Comparison of ENCODE assay signal across 12 cellular contexts in genomic region chr16:89341697-89342694, GRCh38.
DNase-seq lines count a peak whose midpoint lies in the region; TF ChIP-seq lines count a peak whose summit lies in the region.
"Had no signal": no experiment of that assay in that cellular context is flagged by ENCODE, and none has a peak within 500 bp of the region (broad histone marks: within the 10 kb centered on the region; RNA-seq: fewer than 3 reads in every experiment).

No MANE protein-coding gene starts in this region.

- TF ChIP-seq CTCF in type B pancreatic cell (conservative IDR thresholded peaks at IDR 0.05): no peak
- TF ChIP-seq CTCF in tibial artery (IDR thresholded peaks at IDR 0.05): no peak

- peaks cover 0 to 45% (median 24%) of the 10 kb centered on the region in 4 donors for H3K4me1 ChIP-seq in tibial artery

- intact Hi-C loops in activated T-helper 2 cell treated with anti-CD3 and anti-CD28 coated beads, Interferon-gamma antibody, Interleukin-2, Interleukin-4, amounts not matched to agents 10 μg/mL and 5 μg/mL and 100 μg/mL, durations not matched to agents 14 hours and 24 hours and 36 hours (cut with micrococcal nuclease): no loop called here
- intact Hi-C loops in tibial artery (cut with DNase I; ENCODE audit: low total_unique reads): no loop called here

- H3K27me3 ChIP-seq in tibial artery: no peaks in the 10 kb centered on the region
- H3K27me3 ChIP-seq: brain microvascular endothelial cell, transverse colon had no signal

- H3K4me1 Mint-ChIP-seq in activated T-helper 2 cell treated with anti-CD3 and anti-CD28 coated beads, Interferon-gamma antibody, Interleukin-2, Interleukin-4, amounts not matched to agents 10 μg/mL and 5 μg/mL and 100 μg/mL, durations not matched to agents 14 hours and 24 hours and 36 hours (ENCODE audit: low read depth): peaks cover 29% of the 10 kb centered on the region
- H3K4me1 Mint-ChIP-seq in immature natural killer cell (peaks cover 74 to 90% of the 10 kb centered on the region in 2 donors), type B pancreatic cell (ENCODE audit: unreplicated experiment) (peaks cover 60% of the 10 kb centered on the region)

- H3K36me3 Mint-ChIP-seq in activated T-helper 2 cell treated with anti-CD3 and anti-CD28 coated beads, Interferon-gamma antibody, Interleukin-2, Interleukin-4, amounts not matched to agents 10 μg/mL and 5 μg/mL and 100 μg/mL, durations not matched to agents 14 hours and 24 hours and 36 hours (ENCODE audit: low read depth): peaks cover 19% of the 10 kb centered on the region
- H3K36me3 Mint-ChIP-seq in immature natural killer cell: no peaks in the 10 kb centered on the region
- H3K36me3 Mint-ChIP-seq in type B pancreatic cell: peaks cover 12% of the 10 kb centered on the region

- H3K36me3 ChIP-seq in tibial artery: no peaks in the 10 kb centered on the region
- H3K36me3 ChIP-seq: brain microvascular endothelial cell, transverse colon had no signal

- H3K9me3 ChIP-seq in tibial artery: no peaks in the 10 kb centered on the region
- H3K9me3 ChIP-seq: transverse colon had no signal

- H3K4me3 ChIP-seq in tibial artery: no peak overlapping the region
- H3K4me3 ChIP-seq: transverse colon had no signal

- peak; percentile 39 for DNase-seq in activated T-cell treated with anti-CD3 and anti-CD28 coated beads, Interleukin-2, amount 50 U/mL, for 1 hour
- DNase-seq in activated T-cell treated with anti-CD3 and anti-CD28 coated beads, Interleukin-2, amount 50 U/mL, for 48 hours: no peak
- no peak for DNase-seq in activated T-helper 2 cell treated with anti-CD3 and anti-CD28 coated beads, Interferon-gamma antibody, Interleukin-2, Interleukin-4, amounts not matched to agents 10 μg/mL and 5 μg/mL and 100 μg/mL, durations not matched to agents 14 hours and 24 hours and 36 hours (ENCODE audit: low spot score)
- DNase-seq in immature natural killer cell: peak in 2 of 3 donors; percentile 48 to 51
- DNase-seq in type B pancreatic cell (ENCODE audit: extremely low spot score, unreplicated experiment): no peak
- DNase-seq in tibial artery: no peak
- no peak for DNase-seq in amniotic stem cell (lab: John Stamatoyannopoulos, UW)
- DNase-seq in C1 segment of cervical spinal cord (lab: John Stamatoyannopoulos, UW): no peak
- DNase-seq: brain microvascular endothelial cell, NCI-H2081, transverse colon had no signal

- H3K27me3 Mint-ChIP-seq in activated T-helper 2 cell treated with anti-CD3 and anti-CD28 coated beads, Interferon-gamma antibody, Interleukin-2, Interleukin-4, amounts not matched to agents 10 μg/mL and 5 μg/mL and 100 μg/mL, durations not matched to agents 14 hours and 24 hours and 36 hours (ENCODE audit: low read depth): no peaks in the 10 kb centered on the region
- H3K27me3 Mint-ChIP-seq in immature natural killer cell (ENCODE audit: low read depth in 3 of 3): peaks cover 0 to 6% (median 2%) of the 10 kb centered on the region in 3 donors
- H3K27me3 Mint-ChIP-seq in type B pancreatic cell: no peaks in the 10 kb centered on the region

- H3K4me3 Mint-ChIP-seq in activated T-helper 2 cell treated with anti-CD3 and anti-CD28 coated beads, Interferon-gamma antibody, Interleukin-2, Interleukin-4, amounts not matched to agents 10 μg/mL and 5 μg/mL and 100 μg/mL, durations not matched to agents 14 hours and 24 hours and 36 hours (ENCODE audit: low read depth): no peak overlapping the region
- H3K4me3 Mint-ChIP-seq in immature natural killer cell: peak overlapping the region in 4 of 5 donors; percentile 27 to 48 (median 46)
- H3K4me3 Mint-ChIP-seq in type B pancreatic cell: no peak overlapping the region

- no peak overlapping the region for H3K27ac ChIP-seq in tibial artery
- H3K27ac ChIP-seq: brain microvascular endothelial cell, KMS-11, transverse colon had no signal

- H3K27ac Mint-ChIP-seq in activated T-helper 2 cell treated with anti-CD3 and anti-CD28 coated beads, Interferon-gamma antibody, Interleukin-2, Interleukin-4, amounts not matched to agents 10 μg/mL and 5 μg/mL and 100 μg/mL, durations not matched to agents 14 hours and 24 hours and 36 hours: peak overlapping the region; percentile 33
- H3K27ac Mint-ChIP-seq in immature natural killer cell (peak overlapping the region; percentile 59 to 78 (median 66)), type B pancreatic cell (peak overlapping the region; percentile 53)

- no peaks in the 10 kb centered on the region for H3K9me3 Mint-ChIP-seq in activated T-helper 2 cell treated with anti-CD3 and anti-CD28 coated beads, Interferon-gamma antibody, Interleukin-2, Interleukin-4, amounts not matched to agents 10 μg/mL and 5 μg/mL and 100 μg/mL, durations not matched to agents 14 hours and 24 hours and 36 hours
- H3K9me3 Mint-ChIP-seq in immature natural killer cell (no peaks in the 10 kb centered on the region), type B pancreatic cell (no peaks in the 10 kb centered on the region)

Comparison
In these comparisons a context has a peak if more than half of its experiments do, and no peak if none do; other contexts are left out.
1. DNase-seq: peak in activated T-cell treated with anti-CD3 and anti-CD28 coated beads, Interleukin-2, amount 50 U/mL, for 1 hour (single experiment) and immature natural killer cell (2 of 3); none in activated T-cell treated with anti-CD3 and anti-CD28 coated beads, Interleukin-2, amount 50 U/mL, for 48 hours (0 of 2), activated T-helper 2 cell treated with anti-CD3 and anti-CD28 coated beads, Interferon-gamma antibody, Interleukin-2, Interleukin-4, amounts not matched to agents 10 μg/mL and 5 μg/mL and 100 μg/mL, durations not matched to agents 14 hours and 24 hours and 36 hours (single experiment), type B pancreatic cell (single experiment), tibial artery (0 of 2), amniotic stem cell (single experiment) and C1 segment of cervical spinal cord (0 of 14).
2. H3K4me3 Mint-ChIP-seq: peak in immature natural killer cell (4 of 5); none in activated T-helper 2 cell treated with anti-CD3 and anti-CD28 coated beads, Interferon-gamma antibody, Interleukin-2, Interleukin-4, amounts not matched to agents 10 μg/mL and 5 μg/mL and 100 μg/mL, durations not matched to agents 14 hours and 24 hours and 36 hours (single experiment) and type B pancreatic cell (single experiment).
3. Peak in every context shown above with its lines, with median percentiles within 50 percentile points of each other: H3K27ac Mint-ChIP-seq.